Comparison of ENCODE assay signal across 10 cellular contexts in genomic region chr5:118434522-118434921, GRCh38.
"Had no signal": no experiment of that assay in that cellular context is flagged by ENCODE, and none has a peak within 500 bp of the region (broad histone marks: within the 10 kb centered on the region; RNA-seq: fewer than 3 reads in every experiment).

No MANE protein-coding gene starts in this region.

- H3K9me3 Mint-ChIP-seq: IgD-negative memory B cell had no signal

- H3K4me3 ChIP-seq: GM23248, HAP-1 had no signal

- ATAC-seq: HCT116, HepG2 had no signal

- H3K27ac ChIP-seq: GM23248, HL-60 had no signal

- H3K4me3 Mint-ChIP-seq: HFFc6, IgD-negative memory B cell had no signal

- DNase-seq: GM23248, GOT3, H7, HFFc6, KBM-7 had no signal

- H3K4me1 Mint-ChIP-seq: IgD-negative memory B cell had no signal

- H3K27ac Mint-ChIP-seq: HFFc6, IgD-negative memory B cell had no signal

- H3K36me3 ChIP-seq: HAP-1 had no signal

- H3K27me3 Mint-ChIP-seq: IgD-negative memory B cell had no signal

- H3K9me3 ChIP-seq: HAP-1 had no signal

- H3K4me1 ChIP-seq: HAP-1 had no signal
